Comparison of ENCODE assay signal across 8 cellular contexts in genomic region chr3:148955544-148956346, GRCh38.
A peak's percentile ranks its signal among the peaks of the same experiment; 100 is the strongest.
DNase-seq lines count a peak whose midpoint lies in the region; ATAC-seq lines count a peak whose summit lies in the region.

No MANE protein-coding gene starts in this region.

- H3K27ac ChIP-seq in caudate nucleus (ENCODE audit: low read depth, low read length) (peak overlapping the region; percentile 60), layer of hippocampus (ENCODE audit: low read depth, low read length) (peak overlapping the region; percentile 74)

- ATAC-seq in HG02588 (IDR thresholded peaks at IDR 0.05; ENCODE audit: unreplicated experiment), result no peak
- no peak for ATAC-seq in HG03025 (IDR thresholded peaks at IDR 0.05; ENCODE audit: low FRiP score, unreplicated experiment)

- DNase-seq in DMS153 treated with DMSO at 0.1 percent for 48 hours (lab: John Stamatoyannopoulos, UW; ENCODE audit: unreplicated experiment) (peak; percentile 43), HS-5 (ENCODE audit: low read depth) (peak; percentile 78), NOMO-1 treated with DMSO at 0.1 percent for 48 hours (lab: John Stamatoyannopoulos, UW; ENCODE audit: unreplicated experiment) (peak; percentile 69), caudate nucleus (lab: John Stamatoyannopoulos, UW) (peak in 10 of 61 donors; percentile 3 to 49 (median 18)), superior temporal gyrus (ENCODE audit: extremely low spot score) (peak; percentile 81)

- H3K27me3 ChIP-seq in layer of hippocampus (ENCODE audit: control insufficient read depth, insufficient read depth, low read length), result no peaks in the 10 kb centered on the region
